Comparison of ENCODE assay signal across 8 cellular contexts in genomic region chr3:38138347-38139190, GRCh38. TPM values are rescaled to one million over a fixed set of nuclear protein-coding genes. Genes with fewer than 3 reads are reported as not detected.
A peak's percentile ranks its signal among the peaks of the same experiment; 100 is the strongest.
DNase-seq lines count a peak whose midpoint lies in the region; TF ChIP-seq lines count a peak whose summit lies in the region.

MYD88 (plus strand) TSS chr3:38138661; CDS start chr3:38138701, 40 bp downstream.

- peak within 1 kb of the TSS; percentile 92 for H3K4me3 ChIP-seq in GM12865 (ENCODE audit: low read depth, low read length)
- peak within 1 kb of the TSS; percentile 80 for H3K4me3 ChIP-seq in HFF-Myc (replicated peaks; ENCODE audit: low read depth, low read length)
- peak within 1 kb of the TSS; percentile 90 for H3K4me3 ChIP-seq in choroid plexus epithelial cell (ENCODE audit: low read depth, low read length)

- peak within 1 kb of the TSS; percentile 91 for H3K27ac ChIP-seq in layer of hippocampus (ENCODE audit: low read depth, low read length)

- TF ChIP-seq CTCF in GM12865 (IDR thresholded peaks at IDR 0.05; ENCODE audit: insufficient read depth, low read depth, low read length, missing control alignments) (no peak), HFF-Myc (IDR thresholded peaks at IDR 0.05; ENCODE audit: low read depth, low read length, missing control alignments) (no peak), choroid plexus epithelial cell (conservative IDR thresholded peaks at IDR 0.05; ENCODE audit: low read depth, low read length) (peak; percentile 25)

- H3K27me3 ChIP-seq in layer of hippocampus (ENCODE audit: control insufficient read depth, insufficient read depth, low read length) = no peaks in the 10 kb centered on the region

- DNase-seq in GM12865 (ENCODE audit: low read depth) = peak; percentile 89
- no peak for DNase-seq in HFF-Myc (ENCODE audit: extremely low read depth, low read depth)
- peak; percentile 64 for DNase-seq in NCI-H2227 (lab: John Stamatoyannopoulos, UW; ENCODE audit: unreplicated experiment)
- peak; percentile 82 to 86 for DNase-seq in activated CD4-positive, alpha-beta T cell treated with anti-CD3 and anti-CD28 coated beads for 4 hours
- DNase-seq in choroid plexus epithelial cell (ENCODE audit: low read depth) = peak; percentile 59
- peak; percentile 76 to 77 for DNase-seq in stimulated activated CD4-positive, alpha-beta T cell treated with anti-CD3 and anti-CD28 coated beads, Interleukin-1b, Interleukin-23, amount 100 ng/mL, for 4 hours (ENCODE audit: low read depth in 2 of 2)
- DNase-seq in A172 (ENCODE audit: low spot score) = no peak

RNA-seq across cellular contexts. Expression of gene MYD88, which starts in this region (rescaled TPM):
- 0.93 and 2.1 TPM in 2 replicates for total RNA-seq in A172 (2014; rRNA removed; shearing (Covaris generic))

Comparison
In these comparisons a context has a peak if more than half of its experiments do, and no peak if none do; other contexts are left out.
1. DNase-seq: peak in GM12865 (single experiment), NCI-H2227 (single experiment), activated CD4-positive, alpha-beta T cell treated with anti-CD3 and anti-CD28 coated beads for 4 hours (2 of 2), choroid plexus epithelial cell (single experiment) and stimulated activated CD4-positive, alpha-beta T cell treated with anti-CD3 and anti-CD28 coated beads, Interleukin-1b, Interleukin-23, amount 100 ng/mL, for 4 hours (2 of 2); none in HFF-Myc (single experiment) and A172 (single experiment).
2. Peak in every context shown above with its lines, with median percentiles within 50 percentile points of each other: H3K4me3 ChIP-seq.